16 cellular contexts compared by ENCODE assay signal in genomic region chr20:58759947-58760346, GRCh38.
DNase-seq lines count a peak whose midpoint lies in the region; ATAC-seq and TF ChIP-seq lines count a peak whose summit lies in the region.
"Had no signal": no experiment of that assay in that cellular context is flagged by ENCODE, and none has a peak within 500 bp of the region (broad histone marks: within the 10 kb centered on the region; RNA-seq: fewer than 3 reads in every experiment).

No MANE protein-coding gene starts in this region.

- no peaks in the 10 kb centered on the region for H3K79me1 ChIP-seq in H9 (ENCODE audit: insufficient read depth, low read depth, low read length, poor library complexity, severe bottlenecking)

- CTCF ChIA-PET in HEK293 (lab: Yijun Ruan, JAX), result no interaction called here

- no peaks in the 10 kb centered on the region for H3K9me3 ChIP-seq in H9 (ENCODE audit: control insufficient read depth, low read depth, low read length)
- no peaks in the 10 kb centered on the region for H3K9me3 ChIP-seq in HEK293 (ENCODE audit: control insufficient read depth, insufficient read depth, low read depth, low read length)
- no peaks in the 10 kb centered on the region for H3K9me3 ChIP-seq in endodermal cell (ENCODE audit: control insufficient read depth, low read length)
- no peaks in the 10 kb centered on the region for H3K9me3 ChIP-seq in spleen

- H3K36me3 ChIP-seq in HEK293 (ENCODE audit: control insufficient read depth in 2 of 2, insufficient read depth in 1 of 2, low read length in 2 of 2) (no peaks in the 10 kb centered on the region), endodermal cell (ENCODE audit: control insufficient read depth, insufficient read depth, low read length) (no peaks in the 10 kb centered on the region), spleen (no peaks in the 10 kb centered on the region)

- no peak overlapping the region for H3K4ac ChIP-seq in H9 (ENCODE audit: low read depth, low read length)

- no peak overlapping the region for H4K91ac ChIP-seq in H9 (ENCODE audit: insufficient read length, low read depth, low read length)

- no peak overlapping the region for H3K27ac ChIP-seq in H9 (ENCODE audit: insufficient read length, low read depth, low read length)
- no peak overlapping the region for H3K27ac ChIP-seq in HEK293 (ENCODE audit: extremely low read depth, low read depth, low read length)
- no peak overlapping the region for H3K27ac ChIP-seq in endodermal cell (ENCODE audit: low read depth, low read length)
- no peak overlapping the region for H3K27ac ChIP-seq in spleen
- no peak overlapping the region for H3K27ac ChIP-seq in dorsolateral prefrontal cortex
- H3K27ac ChIP-seq: A549 had no signal

- TF ChIP-seq POLR2A in spleen (IDR thresholded peaks at IDR 0.05), result no peak

- no peak overlapping the region for H2BK15ac ChIP-seq in H9 (ENCODE audit: low read depth, low read length)

- TF ChIP-seq CTCF in H9 (conservative IDR thresholded peaks at IDR 0.05) (no peak), HEK293 (tag by site-specific recombination; IDR thresholded peaks at IDR 0.05) (no peak), endodermal cell (conservative IDR thresholded peaks at IDR 0.05) (no peak), spleen (IDR thresholded peaks at IDR 0.05 in 8 of 11, conservative IDR thresholded peaks at IDR 0.05 in 3 of 11) (no peak), dorsolateral prefrontal cortex (IDR thresholded peaks at IDR 0.05 in 54 of 56, conservative IDR thresholded peaks at IDR 0.05 in 2 of 56; ENCODE audit: low read depth in 1 of 56, partially characterized antibody in 56 of 56) (no peak)

- H4K5ac ChIP-seq in H9 (ENCODE audit: insufficient read length, low read depth, low read length), result no peak overlapping the region

- no peak for ATAC-seq in HG03565 (IDR thresholded peaks at IDR 0.05; ENCODE audit: unreplicated experiment)
- ATAC-seq: A549; CD8-positive, alpha-beta T cell; HCT116 had no signal

- H3K36me3 Mint-ChIP-seq in H9 (ENCODE audit: insufficient read depth in 1 of 3, low read depth in 3 of 3) (peaks cover 0 to 7% (median 0%) of the 10 kb centered on the region in 3 experiments; a peak in 4 of 7 replicates), endodermal cell (ENCODE audit: low read depth) (no peaks in the 10 kb centered on the region)
- H3K36me3 Mint-ChIP-seq: CD14-positive monocyte; CD8-positive, alpha-beta T cell; IgD-negative memory B cell had no signal

- H3K56ac ChIP-seq in H9 (ENCODE audit: insufficient read length, low read depth, low read length), result no peak overlapping the region

- H3K4me3 ChIP-seq in HEK293 (ENCODE audit: low read depth, low read length), result no peak overlapping the region
- no peak overlapping the region for H3K4me3 ChIP-seq in endodermal cell (ENCODE audit: low read length)
- H3K4me3 ChIP-seq in spleen, result no peak overlapping the region
- no peak overlapping the region for H3K4me3 ChIP-seq in dorsolateral prefrontal cortex
- H3K4me3 ChIP-seq: A549 had no signal

- H3K9me3 Mint-ChIP-seq in H9, result peaks cover 6 to 20% of the 10 kb centered on the region in 2 experiments
- H3K9me3 Mint-ChIP-seq in endodermal cell, result peaks cover 12% of the 10 kb centered on the region
- H3K9me3 Mint-ChIP-seq: CD8-positive, alpha-beta T cell; IgD-negative memory B cell had no signal

- H3K23me2 ChIP-seq in H9 (ENCODE audit: insufficient read length, low read depth, low read length, poor library complexity, severe bottlenecking), result no peaks in the 10 kb centered on the region

- intact Hi-C loops in spleen (cut with DNase I; ENCODE audit: low total_unique reads) (no loop called here), dorsolateral prefrontal cortex (cut with DNase I) (no loop called here)

- POLR2A ChIA-PET in HEK293 (lab: Yijun Ruan, JAX), result no interaction called here

- H3K14ac ChIP-seq in H9 (ENCODE audit: insufficient read depth, low read length), result no peak overlapping the region

- no peaks in the 10 kb centered on the region for H3K79me2 ChIP-seq in H9 (ENCODE audit: insufficient read depth, low read length)

- H3K4me1 Mint-ChIP-seq in H9 (peaks cover 10 to 14% of the 10 kb centered on the region in 2 experiments; a peak in 3 of 4 replicates), endodermal cell (no peaks in the 10 kb centered on the region)
- H3K4me1 Mint-ChIP-seq: IgD-negative memory B cell had no signal

- H3T11ph ChIP-seq in H9 (ENCODE audit: low read length), result no peak overlapping the region

- no peak overlapping the region for H2BK5ac ChIP-seq in H9 (ENCODE audit: insufficient read length, low read length)

- no peaks in the 10 kb centered on the region for H4K20me1 ChIP-seq in H9 (ENCODE audit: control insufficient read depth, insufficient read depth, insufficient read length)

- H4K8ac ChIP-seq in H9 (replicated peaks; ENCODE audit: insufficient read length, low read depth, low read length), result no peak overlapping the region

- H3K27me3 Mint-ChIP-seq in H9 (ENCODE audit: low read depth) (peaks cover 66% of the 10 kb centered on the region), endodermal cell (ENCODE audit: insufficient read depth) (peaks cover 10% of the 10 kb centered on the region)

- DNase-seq in H9 (peak; percentile 9), endodermal cell (peak; percentile 26), spleen (peak; percentile 37), iPS-NIHi11 (ENCODE audit: low spot score) (no peak), dorsolateral prefrontal cortex (no peak)
- DNase-seq: CD8-positive, alpha-beta T cell; COR-L47; DMS153; DND-41; GDM1 had no signal

- no peak overlapping the region for H3K23ac ChIP-seq in H9 (ENCODE audit: insufficient read length, low read depth, low read length)

- peaks cover 2% of the 10 kb centered on the region for H3K4me1 ChIP-seq in H9 (ENCODE audit: insufficient read depth, low read length)
- no peaks in the 10 kb centered on the region for H3K4me1 ChIP-seq in HEK293 (ENCODE audit: control insufficient read depth, insufficient read depth, low read length)
- no peaks in the 10 kb centered on the region for H3K4me1 ChIP-seq in endodermal cell (ENCODE audit: control insufficient read depth, insufficient read depth, low read length)
- H3K4me1 ChIP-seq in spleen, result no peaks in the 10 kb centered on the region
- H3K4me1 ChIP-seq: A549 had no signal

- H3K9ac ChIP-seq in H9 (ENCODE audit: extremely low read depth, insufficient read length, low read length) (no peak overlapping the region), endodermal cell (ENCODE audit: extremely low read depth, low read length, poor library complexity, severe bottlenecking) (no peak overlapping the region)

- H2BK20ac ChIP-seq in H9 (ENCODE audit: low read depth, low read length, poor library complexity, severe bottlenecking), result no peak overlapping the region

- H3K4me2 ChIP-seq in H9 (ENCODE audit: insufficient read depth, insufficient read length, low read length), result no peak overlapping the region
- H3K4me2 ChIP-seq: A549 had no signal

- H3K27ac Mint-ChIP-seq in H9 (no peak overlapping the region), endodermal cell (no peak overlapping the region)
- H3K27ac Mint-ChIP-seq: CD14-positive monocyte; CD8-positive, alpha-beta T cell; IgD-negative memory B cell had no signal

- no peak overlapping the region for H2AK5ac ChIP-seq in H9 (ENCODE audit: insufficient read length, low read length)

- no peak overlapping the region for H3K4me3 Mint-ChIP-seq in H9
- no peak overlapping the region for H3K4me3 Mint-ChIP-seq in endodermal cell
- H3K4me3 Mint-ChIP-seq: CD14-positive monocyte; CD8-positive, alpha-beta T cell; IgD-negative memory B cell had no signal

- no peak overlapping the region for H3K18ac ChIP-seq in H9 (ENCODE audit: insufficient read length, low read depth, low read length)

- H2BK120ac ChIP-seq in H9 (ENCODE audit: low read depth, low read length, poor library complexity, severe bottlenecking), result no peak overlapping the region

- WGBS in H9 (ENCODE audit: extremely low coverage, insufficient read length, low lambda C conversion rate), result no CpG with 5 or more reads among the region's 3 CpGs
- 95% methylated on average over 3 of the region's 3 CpGs for WGBS in endodermal cell (ENCODE audit: insufficient coverage in 1 of 2, insufficient read length in 1 of 2), 2 experiments
- 77 to 89% (median 83%) methylated on average over 3 of the region's 3 CpGs for WGBS in spleen, 5 donors

- H2BK12ac ChIP-seq in H9 (ENCODE audit: insufficient read length, low read depth, low read length), result no peak overlapping the region

- no peaks in the 10 kb centered on the region for H3K27me3 ChIP-seq in H9 (ENCODE audit: insufficient read depth, low read length)
- no peaks in the 10 kb centered on the region for H3K27me3 ChIP-seq in endodermal cell (ENCODE audit: control insufficient read depth, insufficient read depth, low read length, poor library complexity, severe bottlenecking)
- peaks cover 0 to 46% (median 0%) of the 10 kb centered on the region in 7 donors for H3K27me3 ChIP-seq in spleen (replicated peaks in 1 of 7)
- peaks cover 0 to 11% (median 0%) of the 10 kb centered on the region in 45 donors for H3K27me3 ChIP-seq in dorsolateral prefrontal cortex

- no peak overlapping the region for H2AFZ ChIP-seq in H9 (ENCODE audit: low read length)

TF ChIP-seq in HEK293, 187 proteins besides CTCF, POLR2A, EP300 and RAD21:
- TF ChIP-seq ZNF549 (tag by site-specific recombination; IDR thresholded peaks at IDR 0.05), result no peak
- TF ChIP-seq ZNF138 (tag by site-specific recombination; IDR thresholded peaks at IDR 0.05; ENCODE audit: borderline replicate concordance), result no peak
- no peak for TF ChIP-seq HOXA7 (CRISPR knock-in tag; IDR thresholded peaks at IDR 0.05; ENCODE audit: borderline replicate concordance)
- TF ChIP-seq ZBTB49 (tag by site-specific recombination; IDR thresholded peaks at IDR 0.05; ENCODE audit: low read depth), result no peak
- TF ChIP-seq ZNF777 (tag by site-specific recombination; IDR thresholded peaks at IDR 0.05; ENCODE audit: borderline replicate concordance), result no peak
- peak; percentile 30; the same call in 1 of the 2 replicates for TF ChIP-seq ZNF585B (tag by site-specific recombination; IDR thresholded peaks at IDR 0.05)
- TF ChIP-seq ZNF10 (tag by site-specific recombination; IDR thresholded peaks at IDR 0.05), result no peak

Comparison
In these comparisons a context has a peak if more than half of its experiments do, and no peak if none do; other contexts are left out.
1. DNase-seq: peak in H9 (single experiment), endodermal cell (single experiment) and spleen (single experiment); none in iPS-NIHi11 (single experiment) and dorsolateral prefrontal cortex (0 of 10).